ENCODE assay signal across 9 cellular contexts in the genomic region with DNA sequence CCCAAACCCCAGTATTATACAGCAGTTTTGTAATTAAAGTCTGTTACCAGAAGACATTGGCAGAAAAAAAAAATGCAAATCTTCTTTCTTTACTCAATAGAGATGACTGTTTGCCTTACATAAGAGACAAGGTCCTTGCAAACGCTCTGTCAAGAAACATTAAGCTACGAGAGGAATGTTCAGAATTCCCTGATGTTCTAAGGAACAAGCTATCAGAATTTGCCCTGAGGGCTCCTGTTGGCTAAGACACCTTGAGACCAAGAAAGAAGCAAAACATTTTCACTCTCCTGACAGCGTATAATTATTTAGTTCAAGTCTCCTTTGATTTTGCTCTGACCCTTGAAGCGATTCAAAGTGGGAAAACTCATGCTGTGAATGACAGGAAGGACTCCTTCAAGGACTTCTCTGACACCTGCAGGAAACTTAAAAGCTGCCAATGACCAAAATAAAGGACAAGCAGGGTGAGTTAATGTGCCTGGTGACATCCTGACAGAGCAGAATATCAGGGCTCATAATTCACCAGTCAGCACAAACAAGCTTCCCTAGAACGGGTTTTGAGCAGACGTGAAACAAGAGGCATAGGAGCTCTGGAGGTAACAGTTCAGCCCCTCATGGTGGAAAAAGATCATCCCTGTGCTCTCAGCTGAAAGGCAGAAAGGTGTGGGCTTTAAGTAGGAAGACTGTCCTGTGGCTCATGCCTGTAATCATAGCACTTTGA. TPM values are rescaled to one million over a fixed set of nuclear protein-coding genes. Genes with fewer than 3 reads are reported as not detected.
A peak's percentile ranks its signal among the peaks of the same experiment; 100 is the strongest.
DNase-seq lines count a peak whose midpoint lies in the region; ATAC-seq and TF ChIP-seq lines count a peak whose summit lies in the region.
"Had no signal": no experiment of that assay in that cellular context is flagged by ENCODE, and none has a peak within 500 bp of the region (broad histone marks: within the 10 kb centered on the region; RNA-seq: fewer than 3 reads in every experiment).

No MANE protein-coding gene starts in this region.

- H3K4me3 Mint-ChIP-seq in activated B cell treated with CpG ODN at 0.5 μM for 24 hours: peak overlapping the region; percentile 82

- peaks cover 8 to 10% of the 10 kb centered on the region in 2 experiments for H3K36me3 ChIP-seq in SK-N-SH (replicated peaks in 1 of 2; ENCODE audit: control insufficient read depth in 1 of 2, insufficient read depth in 2 of 2, low read length in 1 of 2)
- peaks cover 14% of the 10 kb centered on the region for H3K36me3 ChIP-seq in iPS-20b (ENCODE audit: insufficient read depth, low read depth, low read length)
- peaks cover 0 to 8% (median 0%) of the 10 kb centered on the region in 4 donors for H3K36me3 ChIP-seq in stomach

- H3K9ac ChIP-seq in SK-N-SH (no peak overlapping the region), iPS-20b (ENCODE audit: low read depth, low read length) (no peak overlapping the region)

- no peaks in the 10 kb centered on the region for H3K9me3 Mint-ChIP-seq in activated B cell treated with CpG ODN at 0.5 μM for 24 hours

- CTCF ChIA-PET in SK-N-SH (lab: Yijun Ruan, JAX) (interaction anchor here (1.0 to 2.6 kb wide), 7 partner anchors 12 to 102 kb away, joined by 3 to 16 read pairs (median 7); partner anchors contain the start of genes CSK and ULK3), activated B cell treated with CpG ODN at 0.5 μM for 24 hours (lab: Charles Lee) (interaction anchor here (0.6 to 2.6 kb wide), 10 partner anchors 13 to 235 kb away, joined by 3 to 18 read pairs (median 4); partner anchors contain the start of genes MPI and ULK3)

- peaks cover 17 to 20% of the 10 kb centered on the region in 2 experiments; a peak in 2 of 4 replicates for H3K4me1 ChIP-seq in SK-N-SH (ENCODE audit: control insufficient read depth in 1 of 2, insufficient read depth in 2 of 2, low read depth in 1 of 2, low read length in 1 of 2)
- peaks cover 5% of the 10 kb centered on the region for H3K4me1 ChIP-seq in iPS-20b (ENCODE audit: insufficient read depth, low read length)
- H3K4me1 ChIP-seq in stomach: peaks cover 65 to 79% (median 78%) of the 10 kb centered on the region in 4 donors

- no peak for TF ChIP-seq POLR2A in stomach (IDR thresholded peaks at IDR 0.05)

- H3K27me3 ChIP-seq in SK-N-SH (ENCODE audit: insufficient read depth) (no peaks in the 10 kb centered on the region), iPS-20b (ENCODE audit: insufficient read depth, low read length) (no peaks in the 10 kb centered on the region), stomach (no peaks in the 10 kb centered on the region)

- no peaks in the 10 kb centered on the region for H3K9me2 ChIP-seq in SK-N-SH

- peaks cover 48% of the 10 kb centered on the region for H3K36me3 Mint-ChIP-seq in activated B cell treated with CpG ODN at 0.5 μM for 24 hours (ENCODE audit: low read depth)

- no peaks in the 10 kb centered on the region for H3F3A ChIP-seq in SK-N-SH (replicated peaks; ENCODE audit: insufficient read depth)

- H3K9me3 ChIP-seq in SK-N-SH: no peaks in the 10 kb centered on the region
- no peaks in the 10 kb centered on the region for H3K9me3 ChIP-seq in iPS-20b (ENCODE audit: insufficient read depth, low read depth, low read length)
- H3K9me3 ChIP-seq in stomach: no peaks in the 10 kb centered on the region

- TF ChIP-seq EP300 in SK-N-SH (IDR thresholded peaks at IDR 0.05; ENCODE audit: borderline replicate concordance in 1 of 2, low read depth in 1 of 2, low read length in 1 of 2) (no peak), stomach (IDR thresholded peaks at IDR 0.05) (no peak)

- H3K4me2 ChIP-seq in SK-N-SH: 0 out of 2 replicates have a peak overlapping the region, but pooled peaks have one; percentile 16

- H3K27ac ChIP-seq in SK-N-SH (ENCODE audit: low read depth in 2 of 2, low read length in 1 of 2) (no peak overlapping the region), iPS-20b (ENCODE audit: low read length) (no peak overlapping the region), stomach (peak overlapping the region; percentile 51 to 95 (median 94))

- POLR2A ChIA-PET in SK-N-SH (lab: Yijun Ruan, JAX): interaction anchor here (1.2 to 1.4 kb wide), 3 partner anchors 11 to 19 kb away, joined by 3 to 4 read pairs (median 4); partner anchors contain the start of gene MPI
- POLR2A ChIA-PET in activated B cell treated with CpG ODN at 0.5 μM for 24 hours (lab: Charles Lee): interaction anchor here (0.7 to 3.8 kb wide), 13 partner anchors 10 to 90 kb away, joined by 3 to 35 read pairs (median 7); partner anchors contain the start of genes COX5A, FAM219B, MPI and ULK3

- intact Hi-C loops in activated B cell treated with CpG ODN at 0.5 μM for 24 hours (cut with micrococcal nuclease): loop anchor here (1.0 kb wide), 1 partner anchor 13 kb away; no protein-coding TSS in a partner anchor
- intact Hi-C loops in stomach (cut with DNase I; ENCODE audit: low total_unique reads): no loop called here

- peaks cover 37% of the 10 kb centered on the region for H4K20me1 ChIP-seq in SK-N-SH (ENCODE audit: insufficient read depth)

- no peak for TF ChIP-seq RAD21 in SK-N-SH (IDR thresholded peaks at IDR 0.05; ENCODE audit: low read length)

- TF ChIP-seq CTCF in SK-N-SH (IDR thresholded peaks at IDR 0.05) (no peak), activated B cell treated with CpG ODN at 0.5 μM for 24 hours (IDR thresholded peaks at IDR 0.05) (no peak), stomach (IDR thresholded peaks at IDR 0.05) (no peak)

- H3K4me1 Mint-ChIP-seq in activated B cell treated with CpG ODN at 0.5 μM for 24 hours: peaks cover 76% of the 10 kb centered on the region

- peak overlapping the region; percentile 92 for H3K27ac Mint-ChIP-seq in activated B cell treated with CpG ODN at 0.5 μM for 24 hours

- DNase-seq in SK-N-SH (no peak), activated B cell treated with CpG ODN at 0.5 μM for 24 hours (no peak), stomach (no peak), medulla oblongata (ENCODE audit: extremely low spot score) (no peak), C1 segment of cervical spinal cord (lab: John Stamatoyannopoulos, UW) (no peak)
- no peak for DNase-seq in activated CD8-positive, alpha-beta memory T cell treated with anti-CD3 and anti-CD28 coated beads, Interleukin-2, amount 50 U/mL, for 48 hours
- DNase-seq: NCI-H2171 treated with DMSO at 0.1 percent for 48 hours had no signal

- ATAC-seq in SK-N-SH treated with all-trans-retinoic acid at 6 μM for 48 hours: no peak
- no peak for ATAC-seq in activated B cell treated with CpG ODN at 0.5 μM for 24 hours (ENCODE audit: low read depth)

- H3K79me2 ChIP-seq in SK-N-SH (ENCODE audit: insufficient read depth): peaks cover 70% of the 10 kb centered on the region

- 89% methylated on average over 6 of the region's 6 CpGs for WGBS in SK-N-SH (ENCODE audit: low lambda C conversion rate)
- 20 to 28% (median 26%) methylated on average over 6 of the region's 6 CpGs for WGBS in stomach, 5 donors

- H2AFZ ChIP-seq in SK-N-SH (ENCODE audit: low read depth): no peak overlapping the region

- H3K27me3 Mint-ChIP-seq in activated B cell treated with CpG ODN at 0.5 μM for 24 hours: no peaks in the 10 kb centered on the region

- no peak overlapping the region for H3K4me3 ChIP-seq in SK-N-SH (ENCODE audit: low read depth in 2 of 2, low read length in 1 of 2)
- peak overlapping the region; percentile 30; the same call in 1 of the 2 replicates for H3K4me3 ChIP-seq in iPS-20b (ENCODE audit: low read length)
- peak overlapping the region in 2 of 4 donors; percentile 3 to 63 for H3K4me3 ChIP-seq in stomach

TF ChIP-seq in SK-N-SH treated with all-trans-retinoic acid at 6 μM for 48 hours, 23 proteins besides CTCF, POLR2A, EP300 and RAD21 (continues in another document):
- TF ChIP-seq ZFP30 (CRISPR knock-in tag; IDR thresholded peaks at IDR 0.05): no peak
- TF ChIP-seq ZNF70 (CRISPR knock-in tag; IDR thresholded peaks at IDR 0.05): no peak
- TF ChIP-seq ARNTL (CRISPR knock-in tag; IDR thresholded peaks at IDR 0.05; ENCODE audit: borderline replicate concordance, low read depth): no peak
- TF ChIP-seq BACH2 (CRISPR knock-in tag; IDR thresholded peaks at IDR 0.05; ENCODE audit: borderline replicate concordance): no peak
- TF ChIP-seq CSDC2 (CRISPR knock-in tag; IDR thresholded peaks at IDR 0.05): no peak
- TF ChIP-seq TCF4 (CRISPR knock-in tag; IDR thresholded peaks at IDR 0.05; ENCODE audit: borderline replicate concordance): no peak
- TF ChIP-seq SNAI2 (CRISPR knock-in tag; IDR thresholded peaks at IDR 0.05): no peak

RNA-seq across cellular contexts. Expression of gene SCAMP2, which starts 2.5 kb away (rescaled TPM):
- polyA plus RNA-seq in SK-N-SH (2012; rRNA removed) (88.1 and 99.5 TPM in 2 replicates), stomach (10 to 100 TPM; 16.8 to 46.0 (median 20.3) TPM)
- 58.0 and 74.0 TPM in 2 replicates for polyA plus RNA-seq in SK-N-SH (2012; cell fraction: cytosol; rRNA removed)
- polyA plus RNA-seq in SK-N-SH (2012; cell fraction: nucleus; rRNA removed): 47.0 and 56.7 TPM in 2 replicates
- total RNA-seq in activated B cell treated with CpG ODN at 0.5 μM for 24 hours (112 and 129 TPM in 2 replicates), stomach (100 to 1,000 TPM in 2 of 5 donors, 10 to 100 TPM in 3; 30.3 to 134 (median 45.5) TPM)

RNA-seq across cellular contexts. Expression of gene MPI, which starts 19.2 kb away (rescaled TPM):
- 58.2 and 63.5 TPM in 2 replicates for polyA plus RNA-seq in SK-N-SH (2012; rRNA removed)
- polyA plus RNA-seq in SK-N-SH (2012; cell fraction: cytosol; rRNA removed): 36.4 and 45.3 TPM in 2 replicates
- 87.1 and 108 TPM in 2 replicates for polyA plus RNA-seq in SK-N-SH (2012; cell fraction: nucleus; rRNA removed)
- 33.1 and 40.2 TPM in 2 replicates for total RNA-seq in activated B cell treated with CpG ODN at 0.5 μM for 24 hours
- total RNA-seq in stomach: 10 to 100 TPM; 17.0 to 35.7 (median 20.4) TPM
- polyA plus RNA-seq in stomach: 10 to 100 TPM; 18.4 to 20.7 (median 20.3) TPM

RNA-seq across cellular contexts. Expression of gene ULK3, which starts 27.7 kb away (rescaled TPM):
- polyA plus RNA-seq in SK-N-SH (2012; rRNA removed) (41.3 and 55.3 TPM in 2 replicates), stomach (10 to 100 TPM; 19.4 to 42.4 (median 24.0) TPM)
- polyA plus RNA-seq in SK-N-SH (2012; cell fraction: cytosol; rRNA removed): 11.1 and 17.6 TPM in 2 replicates
- 300 and 348 TPM in 2 replicates for polyA plus RNA-seq in SK-N-SH (2012; cell fraction: nucleus; rRNA removed)
- total RNA-seq in activated B cell treated with CpG ODN at 0.5 μM for 24 hours (43.6 and 52.1 TPM in 2 replicates), stomach (100 to 1,000 TPM in 2 of 5 donors, 10 to 100 TPM in 3; 25.0 to 251 (median 50.7) TPM)

RNA-seq across cellular contexts. Expression of gene FAM219B, which starts 36.0 kb away (rescaled TPM):
- 53.0 and 90.2 TPM in 2 replicates for polyA plus RNA-seq in SK-N-SH (2012; rRNA removed)
- 32.6 and 36.7 TPM in 2 replicates for polyA plus RNA-seq in SK-N-SH (2012; cell fraction: cytosol; rRNA removed)
- polyA plus RNA-seq in SK-N-SH (2012; cell fraction: nucleus; rRNA removed): 376 and 407 TPM in 2 replicates
- 76.0 and 90.4 TPM in 2 replicates for total RNA-seq in activated B cell treated with CpG ODN at 0.5 μM for 24 hours
- 10 to 100 TPM; 12.3 to 85.3 (median 49.5) TPM for total RNA-seq in stomach
- polyA plus RNA-seq in stomach: 10 to 100 TPM; 16.9 to 35.2 (median 28.9) TPM

RNA-seq across cellular contexts. Expression of gene CPLX3, which starts 44.2 kb away (rescaled TPM):
- polyA plus RNA-seq in SK-N-SH (2012; rRNA removed) (not detected in 2 replicates), stomach (1 to 10 TPM in 1 of 3 donors, under 1 TPM in 1, not detected in 1; 0.61 to 1.4 TPM)
- polyA plus RNA-seq in SK-N-SH (2012; cell fraction: cytosol; rRNA removed): not detected in 2 replicates
- polyA plus RNA-seq in SK-N-SH (2012; cell fraction: nucleus; rRNA removed): 0.08 and 0.23 TPM in 2 replicates
- total RNA-seq in activated B cell treated with CpG ODN at 0.5 μM for 24 hours (0.20 and 0.22 TPM in 2 replicates), stomach (10 to 100 TPM in 2 of 5 donors, not detected in 3; 37.5 to 57.8 TPM)

Comparison
In these comparisons a context has a peak if more than half of its experiments do, and no peak if none do; other contexts are left out.
1. H3K27ac ChIP-seq: peak in stomach (5 of 5); none in SK-N-SH (0 of 2) and iPS-20b (single experiment).